ENCODE assay signal across 20 cellular contexts in the genomic region with DNA sequence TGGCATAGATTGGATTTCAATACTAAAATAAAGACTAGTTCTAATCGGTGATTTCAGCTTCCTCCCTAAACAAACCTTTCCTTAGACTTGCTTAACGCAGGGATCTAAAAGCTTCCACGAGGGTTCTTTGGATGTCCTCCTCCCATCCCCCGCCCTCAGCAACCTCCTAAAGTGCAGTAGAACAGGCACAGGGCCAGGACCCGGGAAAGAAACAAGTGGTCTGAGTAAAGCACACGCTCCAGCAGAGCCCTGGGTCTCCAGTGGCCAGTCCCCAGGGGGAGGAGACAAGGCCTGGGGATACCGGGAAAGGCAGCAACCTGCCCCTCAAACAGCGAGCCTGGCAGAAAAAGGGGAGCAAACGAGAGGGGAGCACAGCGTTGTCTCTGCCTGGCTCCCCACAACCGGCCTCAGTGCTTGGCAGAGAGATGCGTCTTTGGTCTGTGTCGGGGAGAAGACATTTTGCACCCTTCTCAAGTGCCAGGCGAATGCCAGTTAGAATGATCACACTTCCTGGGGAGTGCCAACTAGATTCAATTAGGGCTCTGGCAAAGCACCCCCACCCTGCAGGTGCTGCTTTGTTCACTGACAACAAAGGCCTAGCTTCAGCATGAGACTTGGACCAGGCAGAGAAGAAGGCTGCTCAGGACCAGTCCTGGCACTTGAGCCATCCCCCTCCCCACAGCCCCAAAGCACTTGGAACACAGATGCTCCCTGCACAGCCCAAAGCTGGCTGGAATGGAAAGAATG. TPM values are rescaled to one million over a fixed set of nuclear protein-coding genes. Genes with fewer than 3 reads are reported as not detected.
DNase-seq lines count a peak whose midpoint lies in the region; ATAC-seq and TF ChIP-seq lines count a peak whose summit lies in the region.
"Had no signal": no experiment of that assay in that cellular context is flagged by ENCODE, and none has a peak within 500 bp of the region (broad histone marks: within the 10 kb centered on the region; RNA-seq: fewer than 3 reads in every experiment).

No MANE protein-coding gene starts in this region.

- H3K4me2 ChIP-seq in neural progenitor cell = peak overlapping the region; percentile 48

- DNase-seq in activated CD8-positive, alpha-beta memory T cell treated with anti-CD3 and anti-CD28 coated beads, Interleukin-2, amount 50 U/mL, for 48 hours = peak; percentile 15
- DNase-seq in activated CD8-positive, alpha-beta memory T cell treated with anti-CD3 and anti-CD28 coated beads for 24 hours = no peak
- DNase-seq in coronary artery (ENCODE audit: low spot score) = peak; percentile 64
- peak; percentile 35 for DNase-seq in neural progenitor cell (ENCODE audit: low spot score)
- DNase-seq in vagina (ENCODE audit: extremely low spot score in 2 of 2) = peak; percentile 71 to 72
- DNase-seq in SIG-M5 (lab: John Stamatoyannopoulos, UW) = no peak
- DNase-seq: body of pancreas; DND-41; effector CD4-positive, alpha-beta T cell; left cardiac atrium; NCI-H2227 treated with DMSO at 0.1 percent for 48 hours had no signal

- H3K27ac ChIP-seq in coronary artery (no peak overlapping the region), neural progenitor cell (no peak overlapping the region), vagina (no peak overlapping the region)
- H3K27ac ChIP-seq: body of pancreas, C4-2B, prostate gland had no signal

- H3K4me3 ChIP-seq in coronary artery (no peak overlapping the region), neural progenitor cell (no peak overlapping the region), vagina (no peak overlapping the region)
- H3K4me3 ChIP-seq: body of pancreas, HAP-1, prostate gland had no signal

- peaks cover 28% of the 10 kb centered on the region for H3K4me1 ChIP-seq in neural progenitor cell
- no peaks in the 10 kb centered on the region for H3K4me1 ChIP-seq in vagina
- H3K4me1 ChIP-seq: body of pancreas, HAP-1, prostate gland had no signal

- H3F3A ChIP-seq in neural progenitor cell (ENCODE audit: low read depth) = peaks cover 15% of the 10 kb centered on the region

- no peaks in the 10 kb centered on the region for H4K20me1 ChIP-seq in neural progenitor cell (ENCODE audit: low read depth)

- no peak overlapping the region for H3K9ac ChIP-seq in neural progenitor cell

- peak overlapping the region; percentile 14 for H3K4me3 Mint-ChIP-seq in neural progenitor cell

- no peak for TF ChIP-seq POLR2A in vagina (IDR thresholded peaks at IDR 0.05)

- no peak for TF ChIP-seq CTCF in coronary artery (IDR thresholded peaks at IDR 0.05)
- TF ChIP-seq CTCF in neural progenitor cell (IDR thresholded peaks at IDR 0.05) = no peak
- no peak for TF ChIP-seq CTCF in vagina (IDR thresholded peaks at IDR 0.05)

- H3K9me3 Mint-ChIP-seq in neural progenitor cell = peaks cover 22% of the 10 kb centered on the region

- no peak overlapping the region for H3K27ac Mint-ChIP-seq in neural progenitor cell

- H3K36me3 Mint-ChIP-seq in neural progenitor cell = peaks cover 2% of the 10 kb centered on the region

- H3K79me2 ChIP-seq in neural progenitor cell (ENCODE audit: low read depth) = no peaks in the 10 kb centered on the region

- H3K27me3 ChIP-seq in neural progenitor cell (peaks cover 31% of the 10 kb centered on the region), vagina (no peaks in the 10 kb centered on the region)
- H3K27me3 ChIP-seq: body of pancreas had no signal

- H3K27me3 Mint-ChIP-seq in neural progenitor cell (ENCODE audit: insufficient read depth, low read depth) = peaks cover 69% of the 10 kb centered on the region

- no peak for ATAC-seq in HG02938 (IDR thresholded peaks at IDR 0.05; ENCODE audit: unreplicated experiment)
- no peak for ATAC-seq in HG02798 (IDR thresholded peaks at IDR 0.05; ENCODE audit: poor library complexity, unreplicated experiment)
- ATAC-seq: body of pancreas, left cardiac atrium had no signal

- H3K9me3 ChIP-seq in neural progenitor cell (ENCODE audit: low read depth) (no peaks in the 10 kb centered on the region), vagina (no peaks in the 10 kb centered on the region)
- H3K9me3 ChIP-seq: body of pancreas, HAP-1, prostate gland had no signal

- H3K4me1 Mint-ChIP-seq in neural progenitor cell = peaks cover 38% of the 10 kb centered on the region

- no peaks in the 10 kb centered on the region for H3K36me3 ChIP-seq in neural progenitor cell
- no peaks in the 10 kb centered on the region for H3K36me3 ChIP-seq in vagina
- H3K36me3 ChIP-seq: HAP-1, prostate gland had no signal

- intact Hi-C loops in vagina (cut with DNase I) = no loop called here

- no peak overlapping the region for H2AFZ ChIP-seq in neural progenitor cell (replicated peaks)

RNA-seq across cellular contexts. Expression of a gene that starts 17.1 kb away (rescaled TPM):
- total RNA-seq in neural progenitor cell (ENCODE audit: low replicate concordance) (0.12 TPM in 1 of 2 replicates, not detected in the other), vagina (not detected)
- total RNA-seq: fibroblast of lung; M059J; T-helper 1 cell treated with Interleukin-12 subunit alpha and Interleukin-12 subunit beta and Interleukin-4 antibody, amounts not matched to agents 30 ng/mL and 1 ng/mL, for 36 hours had no signal

RNA-seq across cellular contexts. Expression of a gene that starts 31.5 kb away (rescaled TPM):
- total RNA-seq in neural progenitor cell (ENCODE audit: low replicate concordance) (0.31 TPM in 1 of 2 replicates, not detected in the other), vagina (not detected)
- total RNA-seq: A172, body of pancreas, fibroblast of lung, M059J had no signal

Comparison
In these comparisons a context has a peak if more than half of its experiments do, and no peak if none do; other contexts are left out.
1. DNase-seq: peak in activated CD8-positive, alpha-beta memory T cell treated with anti-CD3 and anti-CD28 coated beads, Interleukin-2, amount 50 U/mL, for 48 hours (single experiment), coronary artery (single experiment), neural progenitor cell (single experiment) and vagina (2 of 2); none in activated CD8-positive, alpha-beta memory T cell treated with anti-CD3 and anti-CD28 coated beads for 24 hours (single experiment) and SIG-M5 (single experiment).